ENCODE assay signal across 23 cellular contexts in the genomic region with DNA sequence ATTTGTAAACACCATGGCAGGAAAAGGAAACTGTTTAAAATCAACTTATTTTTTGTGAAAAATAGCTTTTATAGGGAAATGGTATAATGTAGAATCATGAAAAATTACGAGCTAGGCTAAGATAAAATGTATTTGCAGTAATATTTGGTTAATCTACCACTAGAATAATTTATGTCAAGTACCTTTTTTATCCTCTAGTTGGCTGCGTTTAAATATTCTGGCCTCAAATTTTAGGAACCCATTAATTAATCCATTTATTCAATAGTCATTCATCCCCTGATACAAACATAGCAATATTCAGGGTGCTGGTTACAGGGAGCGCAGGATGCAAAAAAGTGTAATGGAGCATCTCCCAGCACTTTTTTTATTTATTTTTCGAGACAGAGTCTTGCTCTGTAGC. TPM values are rescaled to one million over a fixed set of nuclear protein-coding genes. Genes with fewer than 3 reads are reported as not detected.
DNase-seq lines count a peak whose midpoint lies in the region; ATAC-seq and TF ChIP-seq lines count a peak whose summit lies in the region.
"Had no signal": no experiment of that assay in that cellular context is flagged by ENCODE, and none has a peak within 500 bp of the region (broad histone marks: within the 10 kb centered on the region; RNA-seq: fewer than 3 reads in every experiment).

No MANE protein-coding gene starts in this region.

- no peak overlapping the region for H3K9ac ChIP-seq in KMS-11

- no peak for DNase-seq in T-helper 2 cell treated with Interferon-gamma antibody and Interleukin-4, amounts not matched to agents 5 μg/mL and 100 μg/mL, for 36 hours (ENCODE audit: low spot score)
- DNase-seq in T-helper 2 cell (no peak), mesothelial cell of epicardium (ENCODE audit: low spot score in 2 of 2, unreplicated experiment in 2 of 2) (no peak), GM03348 (ENCODE audit: low spot score) (no peak), NCI-H226 (no peak)
- DNase-seq: 8988T, DMS79, H7, KBM-7, NCI-H1105, NCI-H146, NCI-H2029, NCI-H345, NCI-H524, NCI-H774 had no signal

- H3K36me3 ChIP-seq in KMS-11 (ENCODE audit: insufficient read depth), result no peaks in the 10 kb centered on the region

- TF ChIP-seq CTCF in KMS-11 (conservative IDR thresholded peaks at IDR 0.05; ENCODE audit: low read depth, low read length), result 0 out of 2 replicates have a peak, but pooled peaks have one; percentile 17
- peak; percentile 59 for TF ChIP-seq CTCF in mesothelial cell of epicardium (IDR thresholded peaks at IDR 0.05; ENCODE audit: unreplicated experiment)

- peaks cover 28% of the 10 kb centered on the region for H3K4me1 Mint-ChIP-seq in T-helper 2 cell treated with Interferon-gamma antibody and Interleukin-4, amounts not matched to agents 5 μg/mL and 100 μg/mL, for 36 hours (ENCODE audit: low read depth)
- H3K4me1 Mint-ChIP-seq in activated T-helper 17 cell treated with anti-CD3 and anti-CD28 coated beads, Interleukin-2, amount 50 U/mL, for 72 hours, result peaks cover 9% of the 10 kb centered on the region
- peaks cover 18% of the 10 kb centered on the region for H3K4me1 Mint-ChIP-seq in mesothelial cell of epicardium

- no peaks in the 10 kb centered on the region for H3K27me3 ChIP-seq in KMS-11 (ENCODE audit: insufficient read depth, low read depth)

- H2AFZ ChIP-seq in KMS-11 (ENCODE audit: low read depth), result no peak overlapping the region

- H3K4me1 ChIP-seq in KMS-11 (ENCODE audit: low read depth, poor library complexity, severe bottlenecking), result no peaks in the 10 kb centered on the region

- no peak overlapping the region for H3K27ac ChIP-seq in KMS-11
- H3K27ac ChIP-seq: HL-60 had no signal

- H3K4me2 ChIP-seq in KMS-11, result no peak overlapping the region

- peak overlapping the region; percentile 8 for H3K4me3 Mint-ChIP-seq in T-helper 2 cell treated with Interferon-gamma antibody and Interleukin-4, amounts not matched to agents 5 μg/mL and 100 μg/mL, for 36 hours
- H3K4me3 Mint-ChIP-seq in activated T-helper 17 cell treated with anti-CD3 and anti-CD28 coated beads, Interleukin-2, amount 50 U/mL, for 72 hours, result peak overlapping the region; percentile 26
- H3K4me3 Mint-ChIP-seq in mesothelial cell of epicardium, result no peak overlapping the region
- H3K4me3 Mint-ChIP-seq: B cell; CD4-positive, CD25-positive, alpha-beta regulatory T cell had no signal

- no peaks in the 10 kb centered on the region for H3K9me3 Mint-ChIP-seq in T-helper 2 cell treated with Interferon-gamma antibody and Interleukin-4, amounts not matched to agents 5 μg/mL and 100 μg/mL, for 36 hours
- H3K9me3 Mint-ChIP-seq in activated T-helper 17 cell treated with anti-CD3 and anti-CD28 coated beads, Interleukin-2, amount 50 U/mL, for 72 hours, result no peaks in the 10 kb centered on the region
- H3K9me3 Mint-ChIP-seq in mesothelial cell of epicardium, result no peaks in the 10 kb centered on the region
- H3K9me3 Mint-ChIP-seq: CD4-positive, CD25-positive, alpha-beta regulatory T cell had no signal

- H3K4me3 ChIP-seq in KMS-11 (IDR thresholded peaks at IDR 0.05; ENCODE audit: insufficient read depth, low read depth, low read length), result no peak overlapping the region
- H3K4me3 ChIP-seq: GM12878 had no signal

- no peak overlapping the region for H3K27ac Mint-ChIP-seq in T-helper 2 cell treated with Interferon-gamma antibody and Interleukin-4, amounts not matched to agents 5 μg/mL and 100 μg/mL, for 36 hours
- peak overlapping the region; percentile 13 for H3K27ac Mint-ChIP-seq in activated T-helper 17 cell treated with anti-CD3 and anti-CD28 coated beads, Interleukin-2, amount 50 U/mL, for 72 hours
- H3K27ac Mint-ChIP-seq in mesothelial cell of epicardium, result no peak overlapping the region
- H3K27ac Mint-ChIP-seq: B cell had no signal

- no peaks in the 10 kb centered on the region for H3K79me2 ChIP-seq in KMS-11 (ENCODE audit: insufficient read depth, low read depth)

- H3K27me3 Mint-ChIP-seq in T-helper 2 cell treated with Interferon-gamma antibody and Interleukin-4, amounts not matched to agents 5 μg/mL and 100 μg/mL, for 36 hours (ENCODE audit: low read depth), result peaks cover 2% of the 10 kb centered on the region
- peaks cover 24% of the 10 kb centered on the region for H3K27me3 Mint-ChIP-seq in activated T-helper 17 cell treated with anti-CD3 and anti-CD28 coated beads, Interleukin-2, amount 50 U/mL, for 72 hours
- H3K27me3 Mint-ChIP-seq in mesothelial cell of epicardium (ENCODE audit: low read depth), result no peaks in the 10 kb centered on the region

- no peaks in the 10 kb centered on the region for H4K20me1 ChIP-seq in KMS-11 (ENCODE audit: insufficient read depth)

- ATAC-seq in activated T-helper 17 cell treated with anti-CD3 and anti-CD28 coated beads, Interleukin-2, amount 50 U/mL, for 72 hours (replicated peaks), result no peak
- no peak for ATAC-seq in HG03378 (IDR thresholded peaks at IDR 0.05; ENCODE audit: unreplicated experiment)
- ATAC-seq: GM12878, HepG2 had no signal

- H3K36me3 Mint-ChIP-seq in T-helper 2 cell treated with Interferon-gamma antibody and Interleukin-4, amounts not matched to agents 5 μg/mL and 100 μg/mL, for 36 hours (ENCODE audit: low read depth), result no peaks in the 10 kb centered on the region
- H3K36me3 Mint-ChIP-seq in activated T-helper 17 cell treated with anti-CD3 and anti-CD28 coated beads, Interleukin-2, amount 50 U/mL, for 72 hours (ENCODE audit: low read depth), result no peaks in the 10 kb centered on the region
- no peaks in the 10 kb centered on the region for H3K36me3 Mint-ChIP-seq in mesothelial cell of epicardium
- H3K36me3 Mint-ChIP-seq: CD4-positive, CD25-positive, alpha-beta regulatory T cell had no signal

RNA-seq across cellular contexts. Expression of a gene that starts 8.6 kb away (rescaled TPM):
- 10 to 100 TPM; 40.9 to 60.4 TPM for total RNA-seq in activated T-helper 17 cell treated with anti-CD3 and anti-CD28 coated beads, Interleukin-2, amount 50 U/mL, for 72 hours
- total RNA-seq in mesothelial cell of epicardium, result 12.9 to 14.1 TPM (median 13.4 TPM) in 3 replicates

RNA-seq across cellular contexts. Expression of a gene that starts 46.1 kb away (rescaled TPM):
- total RNA-seq in activated T-helper 17 cell treated with anti-CD3 and anti-CD28 coated beads, Interleukin-2, amount 50 U/mL, for 72 hours, result 10 to 100 TPM; 21.9 to 26.1 TPM
- total RNA-seq in mesothelial cell of epicardium, result 4.2 to 5.5 TPM (median 4.7 TPM) in 3 replicates
- total RNA-seq: H7 had no signal

RNA-seq across cellular contexts. Expression of a gene that starts 57.2 kb away (rescaled TPM):
- 10 to 100 TPM; 17.5 to 26.4 TPM for total RNA-seq in activated T-helper 17 cell treated with anti-CD3 and anti-CD28 coated beads, Interleukin-2, amount 50 U/mL, for 72 hours
- total RNA-seq in mesothelial cell of epicardium, result 23.4 to 24.6 TPM (median 23.8 TPM) in 3 replicates
